ENCODE assay signal across 28 cellular contexts in the genomic region with DNA sequence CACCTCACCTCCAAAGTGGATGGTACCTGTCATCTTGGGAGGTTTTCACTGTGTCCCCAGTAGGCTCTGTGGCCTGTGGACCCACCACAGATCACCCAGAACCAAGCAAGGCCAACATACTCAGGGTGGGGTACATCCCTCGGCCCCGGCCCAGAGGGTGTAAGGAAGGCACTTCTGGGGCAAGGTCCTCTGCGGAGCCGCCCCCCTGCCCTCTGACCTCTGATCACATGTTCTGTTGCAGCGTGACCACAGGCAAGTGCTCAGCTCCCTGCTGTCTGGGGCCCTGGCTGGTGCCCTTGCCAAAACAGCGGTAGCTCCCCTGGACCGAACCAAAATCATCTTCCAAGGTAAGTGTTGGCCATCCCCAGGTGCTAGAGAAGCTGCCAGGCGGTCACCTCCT.
"Had no signal": no experiment of that assay in that cellular context is flagged by ENCODE, and none has a peak within 500 bp of the region (broad histone marks: within the 10 kb centered on the region; RNA-seq: fewer than 3 reads in every experiment).

No MANE protein-coding gene starts in this region.

- H3K27ac ChIP-seq: adrenal gland, body of pancreas, breast epithelium, SJSA1 had no signal

- H3K36me3 ChIP-seq: adrenal gland, breast epithelium, SJSA1 had no signal

- H3K4me3 ChIP-seq: adrenal gland, body of pancreas, breast epithelium, SJSA1 had no signal

- H3K27me3 ChIP-seq: adrenal gland, body of pancreas, breast epithelium, SJSA1 had no signal

- DNase-seq: activated CD4-positive, alpha-beta T cell treated with anti-CD3 and anti-CD28 coated beads for 36 hours; activated CD4-positive, alpha-beta T cell treated with anti-CD3 and anti-CD28 coated beads, Interleukin-2, amount 10 ng/mL, durations not matched to agents 7 days and 5 days; activated CD4-positive, alpha-beta T cell treated with anti-CD3 and anti-CD28 coated beads, Interleukin-2, amount 50 U/mL, for 48 hours; activated CD8-positive, alpha-beta T cell treated with anti-CD3 and anti-CD28 coated beads, Interleukin-2, amount 10 ng/mL, durations not matched to agents 7 days and 5 days; activated gamma-delta T cell treated with Interleukin-2 at 50 U/mL for 16 hours; activated naive CD4-positive, alpha-beta T cell treated with anti-CD3 and anti-CD28 coated beads for 36 hours; activated T-cell treated with anti-CD3 and anti-CD28 coated beads, Interleukin-2, amount 50 U/mL, for 24 hours; adrenal gland; body of pancreas; NCI-H1092 treated with DMSO at 0.1 percent for 48 hours; NCI-H1417; NCI-H146; NCI-H187; NCI-H2029 treated with DMSO at 0.1 percent for 48 hours; NCI-H2107; NCI-H2171; NCI-H510A; NCI-H69; NCI-H82; SHP77 treated with DMSO at 0.1 percent for 48 hours; SW 1271; T-helper 1 cell; T1000 had no signal

- H3K9me3 ChIP-seq: adrenal gland, body of pancreas, breast epithelium, SJSA1 had no signal

- H3K4me1 ChIP-seq: body of pancreas, breast epithelium, SJSA1 had no signal

- ATAC-seq: activated CD4-positive, alpha-beta T cell treated with anti-CD3 and anti-CD28 coated beads for 36 hours; activated CD4-positive, CD25-positive, alpha-beta regulatory T cell treated with anti-CD3 and anti-CD28 coated beads, Interleukin-2, amount 50 U/mL, for 24 hours; activated CD8-positive, alpha-beta T cell treated with anti-CD3 and anti-CD28 coated beads, Interleukin-2, amount 10 ng/mL, durations not matched to agents 7 days and 5 days; activated naive CD4-positive, alpha-beta T cell treated with anti-CD3 and anti-CD28 coated beads, Interleukin-2, amount 50 U/mL, for 72 hours; body of pancreas; Panc1 had no signal
